In the genomic region with DNA sequence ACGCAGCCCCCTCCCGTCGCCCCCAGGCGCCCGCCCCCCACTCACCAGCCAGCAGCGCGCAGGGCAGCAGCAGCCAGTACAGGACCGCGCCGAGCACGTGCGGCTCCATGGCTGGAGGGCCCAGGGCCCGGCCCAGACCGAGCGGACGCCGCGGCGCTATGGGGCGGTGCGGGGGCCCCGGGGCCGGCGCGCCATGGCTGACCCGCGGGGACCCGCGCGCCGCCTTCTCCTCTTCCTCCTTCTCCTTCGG, we compare ENCODE assay signal across 7 cellular contexts. TPM values are rescaled to one million over a fixed set of nuclear protein-coding genes. Genes with fewer than 3 reads are reported as not detected.
DNase-seq lines count a peak whose midpoint lies in the region; ATAC-seq and TF ChIP-seq lines count a peak whose summit lies in the region.

No MANE protein-coding gene starts in this region.

- H3K4me3 ChIP-seq in ascending aorta: peak overlapping the region; percentile 93 to 95
- H3K4me3 ChIP-seq in kidney epithelial cell (ENCODE audit: low read depth, low read length): peak overlapping the region; percentile 55

- peak; percentile 14 for ATAC-seq in HG02852 (IDR thresholded peaks at IDR 0.05; ENCODE audit: unreplicated experiment)

- H3K27ac ChIP-seq in ascending aorta (peak overlapping the region; percentile 90 to 93), temporal lobe (ENCODE audit: low read depth, low read length) (peak overlapping the region; percentile 79)

- TF ChIP-seq CTCF in ascending aorta (IDR thresholded peaks at IDR 0.05) (no peak), kidney epithelial cell (IDR thresholded peaks at IDR 0.05; ENCODE audit: insufficient read depth, low read length, poor library complexity, severe bottlenecking) (no peak)

- H3K36me3 ChIP-seq in ascending aorta (no peaks in the 10 kb centered on the region), kidney epithelial cell (ENCODE audit: control insufficient read depth, insufficient read depth, low read length) (no peaks in the 10 kb centered on the region)

- H3K4me1 ChIP-seq in ascending aorta: peaks cover 15 to 26% of the 10 kb centered on the region in 2 donors

- intact Hi-C loops in ascending aorta (cut with DNase I): loop anchor here (1.0 to 2.0 kb wide), 8 partner anchors 16 to 121 kb away; a partner anchor contains a TSS

- no peaks in the 10 kb centered on the region for H3K9me3 ChIP-seq in ascending aorta

- DNase-seq in ascending aorta (ENCODE audit: low spot score in 2 of 2): no peak
- DNase-seq in kidney epithelial cell (ENCODE audit: low read depth): no peak
- no peak for DNase-seq in activated CD4-positive, CD25-positive, alpha-beta regulatory T cell (lab: John Stamatoyannopoulos, UW)
- no peak for DNase-seq in stimulated activated CD4-positive, alpha-beta T cell treated with anti-CD3 and anti-CD28 coated beads, Interleukin-2, amount 100 ng/mL, for 24 hours
- no peak for DNase-seq in 8988T

- H3K27me3 ChIP-seq in ascending aorta: no peaks in the 10 kb centered on the region
- no peaks in the 10 kb centered on the region for H3K27me3 ChIP-seq in kidney epithelial cell (ENCODE audit: control insufficient read depth, insufficient read depth, low read length)

RNA-seq across cellular contexts. Expression of a gene that starts 0.2 kb away (rescaled TPM):
- total RNA-seq in ascending aorta: 428 TPM
- total RNA-seq in kidney epithelial cell: 309 and 349 TPM in 2 replicates
- 9.6 TPM for total RNA-seq in temporal lobe

RNA-seq across cellular contexts. Expression of a gene that starts 18.8 kb away (rescaled TPM):
- total RNA-seq in ascending aorta (not detected), kidney epithelial cell (11.3 and 14.5 TPM in 2 replicates), temporal lobe (4.2 TPM)

RNA-seq across cellular contexts. Expression of a gene that starts 26.9 kb away (rescaled TPM):
- 305 TPM for total RNA-seq in ascending aorta
- total RNA-seq in kidney epithelial cell: 204 and 218 TPM in 2 replicates
- 12.3 TPM for total RNA-seq in temporal lobe

Comparison
In these comparisons a context has a peak if more than half of its experiments do, and no peak if none do; other contexts are left out.
1. RNA of a gene that starts 0.2 kb away (total RNA-seq): 428 TPM in ascending aorta (single experiment) and 309 to 349 TPM in kidney epithelial cell; 9.6 TPM in temporal lobe (single experiment); every median in the first group is over 10 times any median in the second.
2. RNA of a gene that starts 26.9 kb away (total RNA-seq): 305 TPM in ascending aorta (single experiment) and 204 to 218 TPM in kidney epithelial cell; 12.3 TPM in temporal lobe (single experiment); every median in the first group is over 10 times any median in the second.